In genomic region chr5:16899171-16899570, GRCh38 we compare ENCODE assay signal across 15 cellular contexts. TPM values are rescaled to one million over a fixed set of nuclear protein-coding genes. Genes with fewer than 3 reads are reported as not detected.
"Had no signal": no experiment of that assay in that cellular context is flagged by ENCODE, and none has a peak within 500 bp of the region (broad histone marks: within the 10 kb centered on the region; RNA-seq: fewer than 3 reads in every experiment).

No MANE protein-coding gene starts in this region.

- DNase-seq: activated CD4-positive, alpha-beta T cell treated with anti-CD3 and anti-CD28 coated beads for 36 hours; activated CD4-positive, alpha-beta T cell treated with anti-CD3 and anti-CD28 coated beads, Interleukin-2, amount 50 U/mL, for 48 hours; activated naive CD8-positive, alpha-beta T cell treated with anti-CD3 and anti-CD28 coated beads, Interleukin-2, amount 10 ng/mL, durations not matched to agents 7 days and 5 days; activated T-cell treated with anti-CD3 and anti-CD28 coated beads for 4 hours; amygdala; caudate nucleus; foreskin fibroblast; glutamatergic neuron; hippocampal formation; left cardiac atrium; lower lobe of right lung; stimulated activated naive B cell treated with anti-CD40 and anti-IgM and Interleukin-4, amounts not matched to agents 10 μg/mL and 1 μg/mL and 100 μg/mL, for 72 hours; T-helper 17 cell had no signal

- H3K27ac Mint-ChIP-seq: activated CD4-positive, alpha-beta T cell treated with anti-CD3 and anti-CD28 coated beads for 36 hours; activated naive CD8-positive, alpha-beta T cell treated with anti-CD3 and anti-CD28 coated beads, Interleukin-2, amount 10 ng/mL, durations not matched to agents 7 days and 5 days; activated T-helper 1 cell treated with anti-CD3 and anti-CD28 coated beads, Interleukin-12 subunit alpha, Interleukin-12 subunit beta, Interleukin-2, Interleukin-4 antibody, amounts not matched to agents 30 ng/mL and 10 ng/mL and 1 ng/mL, durations not matched to agents 14 hours and 24 hours and 36 hours; stimulated activated naive B cell treated with anti-CD40 and anti-IgM and Interleukin-4, amounts not matched to agents 10 μg/mL and 1 μg/mL and 100 μg/mL, for 72 hours; T-helper 17 cell had no signal

- H3K4me1 Mint-ChIP-seq: activated CD4-positive, alpha-beta T cell treated with anti-CD3 and anti-CD28 coated beads for 36 hours; activated naive CD8-positive, alpha-beta T cell treated with anti-CD3 and anti-CD28 coated beads, Interleukin-2, amount 10 ng/mL, durations not matched to agents 7 days and 5 days; stimulated activated naive B cell treated with anti-CD40 and anti-IgM and Interleukin-4, amounts not matched to agents 10 μg/mL and 1 μg/mL and 100 μg/mL, for 72 hours; T-helper 17 cell had no signal

- H3K27me3 Mint-ChIP-seq: activated CD4-positive, alpha-beta T cell treated with anti-CD3 and anti-CD28 coated beads for 36 hours; stimulated activated naive B cell treated with anti-CD40 and anti-IgM and Interleukin-4, amounts not matched to agents 10 μg/mL and 1 μg/mL and 100 μg/mL, for 72 hours; T-helper 17 cell had no signal

- H3K36me3 Mint-ChIP-seq: activated naive CD8-positive, alpha-beta T cell treated with anti-CD3 and anti-CD28 coated beads, Interleukin-2, amount 10 ng/mL, durations not matched to agents 7 days and 5 days; stimulated activated naive B cell treated with anti-CD40 and anti-IgM and Interleukin-4, amounts not matched to agents 10 μg/mL and 1 μg/mL and 100 μg/mL, for 72 hours had no signal

- ATAC-seq: activated CD4-positive, alpha-beta T cell treated with anti-CD3 and anti-CD28 coated beads for 36 hours; left cardiac atrium; lower lobe of right lung; stimulated activated naive B cell treated with anti-CD40 and anti-IgM and Interleukin-4, amounts not matched to agents 10 μg/mL and 1 μg/mL and 100 μg/mL, for 72 hours; T-helper 17 cell had no signal

- H3K4me3 ChIP-seq: lower lobe of right lung had no signal

- H3K4me3 Mint-ChIP-seq: activated CD4-positive, alpha-beta T cell treated with anti-CD3 and anti-CD28 coated beads for 36 hours; activated naive CD8-positive, alpha-beta T cell treated with anti-CD3 and anti-CD28 coated beads, Interleukin-2, amount 10 ng/mL, durations not matched to agents 7 days and 5 days; activated T-helper 1 cell treated with anti-CD3 and anti-CD28 coated beads, Interleukin-12 subunit alpha, Interleukin-12 subunit beta, Interleukin-2, Interleukin-4 antibody, amounts not matched to agents 30 ng/mL and 10 ng/mL and 1 ng/mL, durations not matched to agents 14 hours and 24 hours and 36 hours; stimulated activated naive B cell treated with anti-CD40 and anti-IgM and Interleukin-4, amounts not matched to agents 10 μg/mL and 1 μg/mL and 100 μg/mL, for 72 hours; T-helper 17 cell had no signal

- H3K27ac ChIP-seq: epithelial cell of prostate, lower lobe of right lung had no signal

- H3K9me3 Mint-ChIP-seq: activated naive CD8-positive, alpha-beta T cell treated with anti-CD3 and anti-CD28 coated beads, Interleukin-2, amount 10 ng/mL, durations not matched to agents 7 days and 5 days; activated T-helper 1 cell treated with anti-CD3 and anti-CD28 coated beads, Interleukin-12 subunit alpha, Interleukin-12 subunit beta, Interleukin-2, Interleukin-4 antibody, amounts not matched to agents 30 ng/mL and 10 ng/mL and 1 ng/mL, durations not matched to agents 14 hours and 24 hours and 36 hours; stimulated activated naive B cell treated with anti-CD40 and anti-IgM and Interleukin-4, amounts not matched to agents 10 μg/mL and 1 μg/mL and 100 μg/mL, for 72 hours had no signal

- H3K36me3 ChIP-seq: lower lobe of right lung had no signal

- H3K9me3 ChIP-seq: lower lobe of right lung had no signal

RNA-seq across cellular contexts. Expression of gene MYO10, which starts 36.9 kb away (rescaled TPM):
- total RNA-seq: activated naive CD8-positive, alpha-beta T cell treated with anti-CD3 and anti-CD28 coated beads, Interleukin-2, amount 10 ng/mL, durations not matched to agents 7 days and 5 days had no signal
